2 cellular contexts compared by ENCODE assay signal in the genomic region with DNA sequence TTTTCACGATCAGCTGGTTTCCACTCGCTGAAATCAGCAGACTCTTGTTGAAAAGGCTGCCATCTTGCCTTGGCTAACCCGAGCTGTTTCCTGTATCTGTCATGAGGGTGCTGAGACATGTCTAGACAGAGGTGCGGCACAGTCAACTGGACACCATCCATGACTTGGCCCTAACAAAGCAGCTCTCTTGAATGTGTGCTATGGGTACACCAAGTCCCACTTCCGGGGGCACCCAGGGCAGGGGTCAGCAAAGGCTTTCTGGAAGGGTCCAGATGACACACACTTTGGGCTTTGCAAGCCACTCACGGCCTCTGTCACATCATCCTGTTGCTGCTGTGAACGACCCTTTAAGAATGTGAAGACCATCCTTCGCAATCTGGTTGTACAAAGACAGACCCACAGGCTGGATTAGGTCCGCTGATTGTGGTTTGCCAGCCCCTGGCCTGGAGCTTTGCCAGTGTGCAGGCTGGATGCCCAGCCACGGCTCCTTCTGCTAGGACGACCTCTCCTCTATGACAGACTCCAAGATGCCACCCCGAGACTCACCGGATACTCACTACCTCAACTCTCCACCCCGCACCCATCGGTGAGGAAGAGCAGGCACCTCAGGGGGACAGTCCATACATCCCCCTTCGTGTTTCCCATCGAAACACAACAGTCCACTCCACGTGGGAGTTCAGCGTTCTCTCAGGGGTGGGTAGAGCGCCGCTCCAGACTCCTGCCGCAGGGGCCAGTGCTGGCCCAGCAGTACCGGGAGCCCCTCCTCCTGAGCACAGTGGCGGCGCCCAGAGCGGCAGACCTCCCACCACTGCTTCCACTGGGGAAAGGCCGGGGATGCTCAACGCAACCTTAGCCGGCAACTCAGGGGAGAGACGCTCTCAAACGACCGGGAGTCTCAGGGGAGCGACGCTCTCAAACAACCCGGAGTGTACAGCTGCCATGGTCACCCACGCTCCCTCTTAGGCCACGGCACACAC.
TF ChIP-seq lines count a peak whose summit lies in the region.

No MANE protein-coding gene starts in this region.

TF ChIP-seq in HCT116, 20 proteins besides CTCF, POLR2A, EP300 and RAD21:
- TF ChIP-seq ZNF274 (IDR thresholded peaks at IDR 0.05; ENCODE audit: low read depth, low read length): no peak
- TF ChIP-seq POLR2AphosphoS5 (IDR thresholded peaks at IDR 0.05; ENCODE audit: low read depth, low read length): 0 out of 2 replicates have a peak, but pooled peaks have one; percentile 6
- TF ChIP-seq EGR1 (IDR thresholded peaks at IDR 0.05; ENCODE audit: low read depth): no peak

TF ChIP-seq in H1, 55 proteins besides CTCF, POLR2A, EP300 and RAD21:
- TF ChIP-seq RBBP5 (IDR thresholded peaks at IDR 0.05; ENCODE audit: borderline replicate concordance, low read depth, low read length) (no peak), POU5F1 (IDR thresholded peaks at IDR 0.05; ENCODE audit: low read depth, low read length) (no peak), SP1 (IDR thresholded peaks at IDR 0.05; ENCODE audit: low read depth, low read length) (no peak), CREB1 (IDR thresholded peaks at IDR 0.05) (no peak), KDM1A (IDR thresholded peaks at IDR 0.05; ENCODE audit: borderline replicate concordance, low read length) (no peak), SIX5 (IDR thresholded peaks at IDR 0.05; ENCODE audit: low read depth, low read length) (no peak), BACH1 (IDR thresholded peaks at IDR 0.05; ENCODE audit: low read length) (no peak), KDM4A (IDR thresholded peaks at IDR 0.05; ENCODE audit: low read depth, low read length, severe bottlenecking) (no peak)
- TF ChIP-seq, protein P1, sequence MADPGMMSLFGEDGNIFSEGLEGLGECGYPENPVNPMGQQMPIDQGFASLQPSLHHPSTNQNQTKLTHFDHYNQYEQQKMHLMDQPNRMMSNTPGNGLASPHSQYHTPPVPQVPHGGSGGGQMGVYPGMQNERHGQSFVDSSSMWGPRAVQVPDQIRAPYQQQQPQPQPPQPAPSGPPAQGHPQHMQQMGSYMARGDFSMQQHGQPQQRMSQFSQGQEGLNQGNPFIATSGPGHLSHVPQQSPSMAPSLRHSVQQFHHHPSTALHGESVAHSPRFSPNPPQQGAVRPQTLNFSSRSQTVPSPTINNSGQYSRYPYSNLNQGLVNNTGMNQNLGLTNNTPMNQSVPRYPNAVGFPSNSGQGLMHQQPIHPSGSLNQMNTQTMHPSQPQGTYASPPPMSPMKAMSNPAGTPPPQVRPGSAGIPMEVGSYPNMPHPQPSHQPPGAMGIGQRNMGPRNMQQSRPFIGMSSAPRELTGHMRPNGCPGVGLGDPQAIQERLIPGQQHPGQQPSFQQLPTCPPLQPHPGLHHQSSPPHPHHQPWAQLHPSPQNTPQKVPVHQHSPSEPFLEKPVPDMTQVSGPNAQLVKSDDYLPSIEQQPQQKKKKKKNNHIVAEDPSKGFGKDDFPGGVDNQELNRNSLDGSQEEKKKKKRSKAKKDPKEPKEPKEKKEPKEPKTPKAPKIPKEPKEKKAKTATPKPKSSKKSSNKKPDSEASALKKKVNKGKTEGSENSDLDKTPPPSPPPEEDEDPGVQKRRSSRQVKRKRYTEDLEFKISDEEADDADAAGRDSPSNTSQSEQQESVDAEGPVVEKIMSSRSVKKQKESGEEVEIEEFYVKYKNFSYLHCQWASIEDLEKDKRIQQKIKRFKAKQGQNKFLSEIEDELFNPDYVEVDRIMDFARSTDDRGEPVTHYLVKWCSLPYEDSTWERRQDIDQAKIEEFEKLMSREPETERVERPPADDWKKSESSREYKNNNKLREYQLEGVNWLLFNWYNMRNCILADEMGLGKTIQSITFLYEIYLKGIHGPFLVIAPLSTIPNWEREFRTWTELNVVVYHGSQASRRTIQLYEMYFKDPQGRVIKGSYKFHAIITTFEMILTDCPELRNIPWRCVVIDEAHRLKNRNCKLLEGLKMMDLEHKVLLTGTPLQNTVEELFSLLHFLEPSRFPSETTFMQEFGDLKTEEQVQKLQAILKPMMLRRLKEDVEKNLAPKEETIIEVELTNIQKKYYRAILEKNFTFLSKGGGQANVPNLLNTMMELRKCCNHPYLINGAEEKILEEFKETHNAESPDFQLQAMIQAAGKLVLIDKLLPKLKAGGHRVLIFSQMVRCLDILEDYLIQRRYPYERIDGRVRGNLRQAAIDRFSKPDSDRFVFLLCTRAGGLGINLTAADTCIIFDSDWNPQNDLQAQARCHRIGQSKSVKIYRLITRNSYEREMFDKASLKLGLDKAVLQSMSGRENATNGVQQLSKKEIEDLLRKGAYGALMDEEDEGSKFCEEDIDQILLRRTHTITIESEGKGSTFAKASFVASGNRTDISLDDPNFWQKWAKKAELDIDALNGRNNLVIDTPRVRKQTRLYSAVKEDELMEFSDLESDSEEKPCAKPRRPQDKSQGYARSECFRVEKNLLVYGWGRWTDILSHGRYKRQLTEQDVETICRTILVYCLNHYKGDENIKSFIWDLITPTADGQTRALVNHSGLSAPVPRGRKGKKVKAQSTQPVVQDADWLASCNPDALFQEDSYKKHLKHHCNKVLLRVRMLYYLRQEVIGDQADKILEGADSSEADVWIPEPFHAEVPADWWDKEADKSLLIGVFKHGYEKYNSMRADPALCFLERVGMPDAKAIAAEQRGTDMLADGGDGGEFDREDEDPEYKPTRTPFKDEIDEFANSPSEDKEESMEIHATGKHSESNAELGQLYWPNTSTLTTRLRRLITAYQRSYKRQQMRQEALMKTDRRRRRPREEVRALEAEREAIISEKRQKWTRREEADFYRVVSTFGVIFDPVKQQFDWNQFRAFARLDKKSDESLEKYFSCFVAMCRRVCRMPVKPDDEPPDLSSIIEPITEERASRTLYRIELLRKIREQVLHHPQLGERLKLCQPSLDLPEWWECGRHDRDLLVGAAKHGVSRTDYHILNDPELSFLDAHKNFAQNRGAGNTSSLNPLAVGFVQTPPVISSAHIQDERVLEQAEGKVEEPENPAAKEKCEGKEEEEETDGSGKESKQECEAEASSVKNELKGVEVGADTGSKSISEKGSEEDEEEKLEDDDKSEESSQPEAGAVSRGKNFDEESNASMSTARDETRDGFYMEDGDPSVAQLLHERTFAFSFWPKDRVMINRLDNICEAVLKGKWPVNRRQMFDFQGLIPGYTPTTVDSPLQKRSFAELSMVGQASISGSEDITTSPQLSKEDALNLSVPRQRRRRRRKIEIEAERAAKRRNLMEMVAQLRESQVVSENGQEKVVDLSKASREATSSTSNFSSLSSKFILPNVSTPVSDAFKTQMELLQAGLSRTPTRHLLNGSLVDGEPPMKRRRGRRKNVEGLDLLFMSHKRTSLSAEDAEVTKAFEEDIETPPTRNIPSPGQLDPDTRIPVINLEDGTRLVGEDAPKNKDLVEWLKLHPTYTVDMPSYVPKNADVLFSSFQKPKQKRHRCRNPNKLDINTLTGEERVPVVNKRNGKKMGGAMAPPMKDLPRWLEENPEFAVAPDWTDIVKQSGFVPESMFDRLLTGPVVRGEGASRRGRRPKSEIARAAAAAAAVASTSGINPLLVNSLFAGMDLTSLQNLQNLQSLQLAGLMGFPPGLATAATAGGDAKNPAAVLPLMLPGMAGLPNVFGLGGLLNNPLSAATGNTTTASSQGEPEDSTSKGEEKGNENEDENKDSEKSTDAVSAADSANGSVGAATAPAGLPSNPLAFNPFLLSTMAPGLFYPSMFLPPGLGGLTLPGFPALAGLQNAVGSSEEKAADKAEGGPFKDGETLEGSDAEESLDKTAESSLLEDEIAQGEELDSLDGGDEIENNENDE (IDR thresholded peaks at IDR 0.05; ENCODE audit: insufficient replicate concordance, low read length): no peak
